In the genomic region with DNA sequence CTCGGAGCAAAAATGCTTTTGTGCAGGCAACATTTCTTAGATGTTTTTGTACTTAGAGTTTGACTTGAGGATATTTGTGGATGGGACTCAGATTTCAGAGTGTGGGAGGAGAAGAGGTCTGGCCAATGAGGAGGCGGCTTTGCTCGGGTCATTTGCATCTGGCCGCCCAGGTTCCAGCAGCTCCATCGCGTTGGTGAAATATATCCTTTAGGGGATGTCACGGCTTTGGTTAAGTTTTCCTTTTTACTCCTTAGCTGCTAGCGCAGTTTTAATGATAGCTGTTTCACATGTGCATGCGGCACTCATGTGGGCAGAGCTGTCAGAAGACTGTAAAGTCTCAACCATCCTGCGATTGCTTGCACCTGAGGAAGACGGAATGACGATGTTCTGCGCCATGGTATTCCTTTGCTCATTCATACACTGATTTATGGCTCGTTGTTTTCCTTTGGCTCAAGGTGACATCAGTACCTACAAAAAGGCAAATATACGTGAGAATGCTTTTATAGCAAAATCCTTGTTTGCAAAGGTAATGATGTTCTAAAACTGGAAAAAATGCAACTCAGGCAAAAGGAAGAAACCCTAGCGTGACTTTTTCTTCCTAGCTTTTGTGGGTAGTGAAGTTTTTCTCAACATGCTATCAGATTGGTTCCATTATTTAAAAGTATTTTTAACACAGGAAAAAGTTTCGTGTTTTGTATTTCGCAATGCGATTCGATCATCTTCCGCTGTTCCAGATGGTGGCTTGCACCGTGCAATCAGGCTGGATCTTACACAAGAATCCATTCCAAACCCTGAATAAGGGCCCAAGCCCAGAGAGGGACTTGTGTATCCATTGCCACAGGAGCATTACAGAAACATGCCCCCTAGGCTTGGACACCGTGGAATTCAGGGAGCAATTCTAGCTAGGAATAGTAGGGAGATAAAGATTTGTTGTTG, we compare ENCODE assay signal across 8 cellular contexts.
DNase-seq lines count a peak whose midpoint lies in the region; ATAC-seq lines count a peak whose summit lies in the region.

No MANE protein-coding gene starts in this region.

- in situ Hi-C loops in G401 (cut with HindIII; ENCODE audit: low sequenced_read_pairs) = no loop called here
- in situ Hi-C loops in T47D (cut with HindIII; ENCODE audit: low pct_unique_long_range_greater_than_20kb, low sequenced_read_pairs) = no loop called here

- peak; percentile 96 for ATAC-seq in sciatic nerve
- ATAC-seq in HG03432 (IDR thresholded peaks at IDR 0.05; ENCODE audit: unreplicated experiment) = no peak
- no peak for ATAC-seq in HG03460 (IDR thresholded peaks at IDR 0.05; ENCODE audit: unreplicated experiment)
- ATAC-seq in HG03469 (IDR thresholded peaks at IDR 0.05; ENCODE audit: unreplicated experiment) = no peak

- intact Hi-C loops in sciatic nerve (cut with DNase I) = no loop called here

- peak; percentile 14 for DNase-seq in G401 (ENCODE audit: low spot score)
- DNase-seq in NCI-H2196 (lab: John Stamatoyannopoulos, UW; ENCODE audit: unreplicated experiment) = peak; percentile 68
- peak; percentile 85 to 88 for DNase-seq in T47D (ENCODE audit: low read depth in 1 of 2, low spot score in 1 of 2)
- peak; percentile 89 for DNase-seq in iPS-NIHi11 (ENCODE audit: low spot score)
- DNase-seq in sciatic nerve (ENCODE audit: low spot score) = peak; percentile 82

Comparison
In these comparisons a context has a peak if more than half of its experiments do, and no peak if none do; other contexts are left out.
1. DNase-seq: peak in every context shown above with its lines; median percentile 89 in iPS-NIHi11; 86 in T47D; 82 in sciatic nerve; 68 in NCI-H2196; 14 in G401.